In the genomic region with DNA sequence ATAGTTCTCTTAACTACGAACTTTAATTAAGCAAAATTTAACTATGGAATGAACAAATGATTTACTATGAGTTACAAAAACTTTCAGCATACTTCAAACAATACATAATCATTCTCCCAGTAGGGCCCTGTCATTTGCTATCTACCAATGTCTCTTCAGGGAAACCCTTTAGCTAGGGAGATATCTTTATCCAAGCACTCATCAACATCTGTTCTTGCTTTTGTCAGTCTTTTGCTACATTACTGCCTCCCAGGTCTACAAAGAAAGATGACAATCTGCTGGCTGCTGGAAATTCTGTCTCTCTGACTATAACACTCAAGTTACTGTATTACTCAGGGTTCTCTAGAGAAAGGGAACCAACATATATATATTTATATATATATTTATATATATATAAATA, we compare ENCODE assay signal across 19 cellular contexts.
"Had no signal": no experiment of that assay in that cellular context is flagged by ENCODE, and none has a peak within 500 bp of the region (broad histone marks: within the 10 kb centered on the region; RNA-seq: fewer than 3 reads in every experiment).

No MANE protein-coding gene starts in this region.

- H3K27ac ChIP-seq: colonic mucosa, esophagus squamous epithelium, gastrocnemius medialis, left ventricle myocardium inferior, testis, uterus had no signal

- H3K9me3 ChIP-seq: colonic mucosa, esophagus squamous epithelium, gastrocnemius medialis, testis, uterus had no signal

- H3K36me3 ChIP-seq: colonic mucosa, esophagus squamous epithelium, gastrocnemius medialis, left ventricle myocardium inferior, uterus had no signal

- DNase-seq: activated CD4-positive, alpha-beta memory T cell treated with anti-CD3 and anti-CD28 coated beads for 36 hours; activated CD4-positive, alpha-beta T cell treated with anti-CD3 and anti-CD28 coated beads for 48 hours; activated effector memory CD4-positive, alpha-beta T cell treated with Interleukin-2 at 50 U/mL for 16 hours; activated naive CD4-positive, alpha-beta T cell treated with anti-CD3 and anti-CD28 coated beads for 36 hours; activated T-cell treated with anti-CD3 and anti-CD28 coated beads, Interleukin-2, amount 50 U/mL, for 72 hours; amygdala; colonic mucosa; esophagus squamous epithelium; gastrocnemius medialis; hippocampal formation; kidney glomerular epithelial cell; left ventricle myocardium inferior; retina; stimulated activated CD4-positive, alpha-beta T cell treated with anti-CD3 and anti-CD28 coated beads, Interleukin-2, amount 100 ng/mL, for 48 hours; stimulated activated CD8-positive, alpha-beta memory T cell treated with anti-CD3 and anti-CD28 coated beads, Interleukin-4, amount 100 ng/mL, for 48 hours; stimulated activated naive B cell treated with anti-CD40 and anti-IgM and Interleukin-4, amounts not matched to agents 10 μg/mL and 1 μg/mL and 100 μg/mL, for 72 hours; testis; uterus had no signal

- H3K4me3 ChIP-seq: colonic mucosa, esophagus squamous epithelium, gastrocnemius medialis, left ventricle myocardium inferior, testis, uterus had no signal

- H3K27me3 ChIP-seq: colonic mucosa, esophagus squamous epithelium, gastrocnemius medialis, testis, uterus had no signal

- H3K4me1 ChIP-seq: colonic mucosa, esophagus squamous epithelium, gastrocnemius medialis, left ventricle myocardium inferior, testis, uterus had no signal

- ATAC-seq: activated T-cell treated with anti-CD3 and anti-CD28 coated beads, Interleukin-2, amount 50 U/mL, for 72 hours; gastrocnemius medialis; natural killer cell treated with Interleukin-12 subunit alpha and Interleukin-12 subunit beta and Interleukin-15 and Interleukin-18, amount 100 ng/mL, for 72 hours; stimulated activated naive B cell treated with anti-CD40 and anti-IgM and Interleukin-4, amounts not matched to agents 10 μg/mL and 1 μg/mL and 100 μg/mL, for 72 hours had no signal
